In the genomic region with DNA sequence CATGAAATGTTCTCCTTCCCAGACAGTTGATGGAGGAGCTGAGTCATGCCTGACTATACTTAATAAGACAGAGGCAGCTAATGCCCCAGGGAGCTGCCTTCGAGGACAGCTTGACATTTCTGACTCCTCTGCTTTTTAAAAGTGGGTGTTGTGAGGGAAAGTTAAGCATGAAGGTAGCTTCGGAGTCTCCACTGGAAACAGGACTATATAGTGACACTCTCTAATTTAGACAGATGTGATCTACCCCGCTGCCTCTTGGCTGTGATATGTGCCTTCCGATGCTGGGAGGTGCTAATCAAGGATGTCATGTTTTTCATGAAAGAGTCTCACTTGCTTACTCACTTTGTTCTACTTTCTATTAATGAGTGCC, we compare ENCODE assay signal across 8 cellular contexts.
DNase-seq lines count a peak whose midpoint lies in the region; ATAC-seq and TF ChIP-seq lines count a peak whose summit lies in the region.

No MANE protein-coding gene starts in this region.

- intact Hi-C loops in activated CD4-positive, alpha-beta T cell treated with anti-CD3 and anti-CD28 coated beads for 36 hours (cut with DNase I, micrococcal nuclease), result loop anchor here (1.0 kb wide), 3 partner anchors 20 to 73 kb away; no protein-coding TSS in a partner anchor

- ATAC-seq in activated CD4-positive, alpha-beta T cell treated with anti-CD3 and anti-CD28 coated beads for 36 hours, result peak; percentile 67
- peak; percentile 95 for ATAC-seq in HG02981 (IDR thresholded peaks at IDR 0.05; ENCODE audit: unreplicated experiment)

- H4K20me1 ChIP-seq in fibroblast of lung (ENCODE audit: control insufficient read depth, extremely low read depth, insufficient read depth, low read length), result no peaks in the 10 kb centered on the region

- H3K36me3 Mint-ChIP-seq in activated CD4-positive, alpha-beta T cell treated with anti-CD3 and anti-CD28 coated beads for 36 hours (ENCODE audit: low read depth), result peaks cover 13% of the 10 kb centered on the region
- H3K36me3 Mint-ChIP-seq in T-helper 2 cell treated with Interferon-gamma antibody and Interleukin-4, amounts not matched to agents 5 μg/mL and 100 μg/mL, for 36 hours (ENCODE audit: low read depth), result peaks cover 48% of the 10 kb centered on the region

- H3K9me3 ChIP-seq in fibroblast of lung (ENCODE audit: control insufficient read depth, insufficient read depth, low read depth, low read length), result no peaks in the 10 kb centered on the region

- H3K4me3 Mint-ChIP-seq in activated CD4-positive, alpha-beta T cell treated with anti-CD3 and anti-CD28 coated beads for 36 hours, result peak overlapping the region; percentile 51
- H3K4me3 Mint-ChIP-seq in T-helper 2 cell treated with Interferon-gamma antibody and Interleukin-4, amounts not matched to agents 5 μg/mL and 100 μg/mL, for 36 hours, result peak overlapping the region; percentile 67

- no peaks in the 10 kb centered on the region for H3K9me3 Mint-ChIP-seq in activated CD4-positive, alpha-beta T cell treated with anti-CD3 and anti-CD28 coated beads for 36 hours (ENCODE audit: low read depth)
- no peaks in the 10 kb centered on the region for H3K9me3 Mint-ChIP-seq in T-helper 2 cell treated with Interferon-gamma antibody and Interleukin-4, amounts not matched to agents 5 μg/mL and 100 μg/mL, for 36 hours

- no peaks in the 10 kb centered on the region for H3K27me3 ChIP-seq in fibroblast of lung (ENCODE audit: control insufficient read depth, insufficient read depth, low read length)

- no peaks in the 10 kb centered on the region for H3K27me3 Mint-ChIP-seq in activated CD4-positive, alpha-beta T cell treated with anti-CD3 and anti-CD28 coated beads for 36 hours
- no peaks in the 10 kb centered on the region for H3K27me3 Mint-ChIP-seq in T-helper 2 cell treated with Interferon-gamma antibody and Interleukin-4, amounts not matched to agents 5 μg/mL and 100 μg/mL, for 36 hours (ENCODE audit: low read depth)

- H3K4me1 ChIP-seq in fibroblast of lung (ENCODE audit: control insufficient read depth, extremely low read depth, insufficient read depth, low read length), result peaks cover 13% of the 10 kb centered on the region

- peak overlapping the region; percentile 96 for H3K27ac Mint-ChIP-seq in activated CD4-positive, alpha-beta T cell treated with anti-CD3 and anti-CD28 coated beads for 36 hours
- peak overlapping the region; percentile 91 for H3K27ac Mint-ChIP-seq in T-helper 2 cell treated with Interferon-gamma antibody and Interleukin-4, amounts not matched to agents 5 μg/mL and 100 μg/mL, for 36 hours

- H3K4me1 Mint-ChIP-seq in activated CD4-positive, alpha-beta T cell treated with anti-CD3 and anti-CD28 coated beads for 36 hours, result peaks cover 38% of the 10 kb centered on the region
- peaks cover 65% of the 10 kb centered on the region for H3K4me1 Mint-ChIP-seq in T-helper 2 cell treated with Interferon-gamma antibody and Interleukin-4, amounts not matched to agents 5 μg/mL and 100 μg/mL, for 36 hours (ENCODE audit: low read depth)

- peak; percentile 65 for DNase-seq in activated CD4-positive, alpha-beta T cell treated with anti-CD3 and anti-CD28 coated beads for 36 hours
- DNase-seq in activated CD4-positive, alpha-beta T cell treated with anti-CD3 and anti-CD28 coated beads for 1 hour, result no peak
- peak; percentile 61 for DNase-seq in T-helper 2 cell treated with Interferon-gamma antibody and Interleukin-4, amounts not matched to agents 5 μg/mL and 100 μg/mL, for 36 hours (ENCODE audit: low spot score)
- DNase-seq in fibroblast of lung (ENCODE audit: low read depth in 2 of 2) (peak; percentile 28 to 71), SKM-1 treated with dmso at 0.1 percent for 144 hours (lab: John Stamatoyannopoulos, UW; ENCODE audit: unreplicated experiment) (no peak), DMS153 treated with DMSO at 0.1 percent for 48 hours (lab: John Stamatoyannopoulos, UW; ENCODE audit: unreplicated experiment) (no peak)
- DNase-seq in stimulated activated CD4-positive, alpha-beta T cell treated with anti-CD3 and anti-CD28 coated beads, Interleukin-4, amount 100 ng/mL, for 24 hours, result peak; percentile 60

- POLR2A ChIA-PET in activated CD4-positive, alpha-beta T cell treated with anti-CD3 and anti-CD28 coated beads for 36 hours (lab: Charles Lee), result interaction anchor here (0.7 kb wide), 1 partner anchor 20 kb away, joined by 3 read pairs; no protein-coding TSS in a partner anchor

- peak overlapping the region; percentile 47 for H3K9ac ChIP-seq in fibroblast of lung (ENCODE audit: insufficient read depth, low read length)

- no peaks in the 10 kb centered on the region for H3K79me2 ChIP-seq in fibroblast of lung (ENCODE audit: control insufficient read depth, insufficient read depth, low read length)

- CTCF ChIA-PET in activated CD4-positive, alpha-beta T cell treated with anti-CD3 and anti-CD28 coated beads for 36 hours (lab: Charles Lee), result interaction anchor here (0.8 to 0.9 kb wide), 2 partner anchors 94 to 290 kb away, joined by 3 read pairs; no protein-coding TSS in a partner anchor

- no peak overlapping the region for H3K4me3 ChIP-seq in fibroblast of lung (replicated peaks in 1 of 4; ENCODE audit: control extremely low read depth in 1 of 4, insufficient read depth in 1 of 4, low read depth in 3 of 4, low read length in 4 of 4)

- no peaks in the 10 kb centered on the region for H3K36me3 ChIP-seq in fibroblast of lung (ENCODE audit: control insufficient read depth, insufficient read depth, low read length)

- H2AFZ ChIP-seq in fibroblast of lung (ENCODE audit: low read length), result peak overlapping the region; percentile 57

- no peak for TF ChIP-seq CTCF in fibroblast of lung (conservative IDR thresholded peaks at IDR 0.05 in 1 of 2, IDR thresholded peaks at IDR 0.05 in 1 of 2; ENCODE audit: low read depth in 1 of 2, low read length in 2 of 2)

- H3K4me2 ChIP-seq in fibroblast of lung (ENCODE audit: extremely low read depth, insufficient read depth, low read length), result peak overlapping the region; percentile 45

- H3K27ac ChIP-seq in fibroblast of lung (ENCODE audit: insufficient read depth, low read length), result peak overlapping the region; percentile 73

Comparison
In these comparisons a context has a peak if more than half of its experiments do, and no peak if none do; other contexts are left out.
1. DNase-seq: peak in activated CD4-positive, alpha-beta T cell treated with anti-CD3 and anti-CD28 coated beads for 36 hours (single experiment), T-helper 2 cell treated with Interferon-gamma antibody and Interleukin-4, amounts not matched to agents 5 μg/mL and 100 μg/mL, for 36 hours (single experiment), fibroblast of lung (2 of 2) and stimulated activated CD4-positive, alpha-beta T cell treated with anti-CD3 and anti-CD28 coated beads, Interleukin-4, amount 100 ng/mL, for 24 hours (single experiment); none in activated CD4-positive, alpha-beta T cell treated with anti-CD3 and anti-CD28 coated beads for 1 hour (single experiment), SKM-1 treated with dmso at 0.1 percent for 144 hours (single experiment) and DMS153 treated with DMSO at 0.1 percent for 48 hours (single experiment).